In genomic region chr7:155710035-155710434, GRCh38 we compare ENCODE assay signal across 29 cellular contexts.
"Had no signal": no experiment of that assay in that cellular context is flagged by ENCODE, and none has a peak within 500 bp of the region (broad histone marks: within the 10 kb centered on the region; RNA-seq: fewer than 3 reads in every experiment).

No MANE protein-coding gene starts in this region.

- H3K27ac Mint-ChIP-seq: activated CD4-positive, alpha-beta memory T cell treated with anti-CD3 and anti-CD28 coated beads, Interleukin-2, amount 10 ng/mL, durations not matched to agents 7 days and 5 days; activated CD4-positive, alpha-beta T cell treated with anti-CD3 and anti-CD28 coated beads, Interleukin-2, amount 10 ng/mL, durations not matched to agents 7 days and 5 days; activated naive CD4-positive, alpha-beta T cell treated with anti-CD3 and anti-CD28 coated beads, Interleukin-2, amount 50 U/mL, for 24 hours; activated naive CD8-positive, alpha-beta T cell treated with anti-CD3 and anti-CD28 coated beads, Interleukin-2, amount 50 U/mL, for 24 hours; activated T-cell treated with anti-CD3 and anti-CD28 coated beads, Interleukin-2, amount 50 U/mL, for 24 hours; natural killer cell; neural progenitor cell had no signal

- ATAC-seq: activated naive CD8-positive, alpha-beta T cell treated with anti-CD3 and anti-CD28 coated beads, Interleukin-2, amount 50 U/mL, for 24 hours; left lung; lower lobe of right lung; natural killer cell; psoas muscle; right cardiac atrium had no signal

- H2AFZ ChIP-seq: neural progenitor cell, parathyroid adenoma had no signal

- H3K4me1 ChIP-seq: esophagus squamous epithelium, neural progenitor cell, parathyroid adenoma, transverse colon had no signal

- DNase-seq: activated CD4-positive, alpha-beta memory T cell treated with anti-CD3 and anti-CD28 coated beads, Interleukin-2, amount 10 ng/mL, durations not matched to agents 7 days and 5 days; activated CD4-positive, alpha-beta T cell treated with anti-CD3 and anti-CD28 coated beads for 1 hour; activated CD4-positive, alpha-beta T cell treated with anti-CD3 and anti-CD28 coated beads, Interleukin-2, amount 10 ng/mL, durations not matched to agents 7 days and 5 days; activated CD8-positive, alpha-beta memory T cell treated with anti-CD3 and anti-CD28 coated beads, Interleukin-2, amount 50 U/mL, for 48 hours; activated gamma-delta T cell treated with Interleukin-2 at 50 U/mL for 16 hours; activated naive CD8-positive, alpha-beta T cell treated with anti-CD3 and anti-CD28 coated beads, Interleukin-2, amount 50 U/mL, for 24 hours; activated T-cell treated with anti-CD3 and anti-CD28 coated beads, Interleukin-2, amount 50 U/mL, for 24 hours; dermis blood vessel endothelial cell; effector CD4-positive, alpha-beta T cell; esophagus squamous epithelium; left lung; lower lobe of right lung; mesendoderm; natural killer cell; occipital lobe; psoas muscle; right cardiac atrium; stimulated activated CD4-positive, alpha-beta T cell treated with anti-CD3 and anti-CD28 coated beads, Interleukin-2, amount 100 ng/mL, for 48 hours; stimulated activated naive CD4-positive, alpha-beta T cell treated with Interleukin-2 at 50 U/mL for 16 hours; T1000; transverse colon had no signal

- H3K36me3 Mint-ChIP-seq: natural killer cell had no signal

- H3K27me3 Mint-ChIP-seq: activated CD4-positive, alpha-beta memory T cell treated with anti-CD3 and anti-CD28 coated beads, Interleukin-2, amount 10 ng/mL, durations not matched to agents 7 days and 5 days; activated CD4-positive, alpha-beta T cell treated with anti-CD3 and anti-CD28 coated beads, Interleukin-2, amount 10 ng/mL, durations not matched to agents 7 days and 5 days; activated naive CD4-positive, alpha-beta T cell treated with anti-CD3 and anti-CD28 coated beads, Interleukin-2, amount 50 U/mL, for 24 hours; activated naive CD8-positive, alpha-beta T cell treated with anti-CD3 and anti-CD28 coated beads, Interleukin-2, amount 50 U/mL, for 24 hours; activated T-cell treated with anti-CD3 and anti-CD28 coated beads, Interleukin-2, amount 50 U/mL, for 24 hours; central memory CD8-positive, alpha-beta T cell had no signal

- FAIRE-seq: bronchial epithelial cell, colon, frontal cortex had no signal

- H3K4me1 Mint-ChIP-seq: neural progenitor cell had no signal

- H3K27ac ChIP-seq: esophagus squamous epithelium, left lung, lower lobe of right lung, neural progenitor cell, parathyroid adenoma, psoas muscle, transverse colon had no signal

- H3K27me3 ChIP-seq: esophagus squamous epithelium, left lung, neural progenitor cell, testis, transverse colon had no signal

- H3K9ac ChIP-seq: neural progenitor cell, parathyroid adenoma had no signal

- H3K4me3 ChIP-seq: esophagus squamous epithelium, left lung, lower lobe of right lung, neural progenitor cell, psoas muscle, testis, transverse colon had no signal

- H3K4me2 ChIP-seq: neural progenitor cell had no signal

- H3K4me3 Mint-ChIP-seq: activated CD4-positive, alpha-beta memory T cell treated with anti-CD3 and anti-CD28 coated beads, Interleukin-2, amount 10 ng/mL, durations not matched to agents 7 days and 5 days; activated CD4-positive, alpha-beta T cell treated with anti-CD3 and anti-CD28 coated beads, Interleukin-2, amount 10 ng/mL, durations not matched to agents 7 days and 5 days; activated naive CD4-positive, alpha-beta T cell treated with anti-CD3 and anti-CD28 coated beads, Interleukin-2, amount 50 U/mL, for 24 hours; activated naive CD8-positive, alpha-beta T cell treated with anti-CD3 and anti-CD28 coated beads, Interleukin-2, amount 50 U/mL, for 24 hours; activated T-cell treated with anti-CD3 and anti-CD28 coated beads, Interleukin-2, amount 50 U/mL, for 24 hours; central memory CD8-positive, alpha-beta T cell; natural killer cell; neural progenitor cell had no signal

- H3K9me3 ChIP-seq: esophagus squamous epithelium, left lung, lower lobe of right lung, psoas muscle, testis, transverse colon had no signal

- H3K9me3 Mint-ChIP-seq: activated CD4-positive, alpha-beta memory T cell treated with anti-CD3 and anti-CD28 coated beads, Interleukin-2, amount 10 ng/mL, durations not matched to agents 7 days and 5 days; activated CD4-positive, alpha-beta T cell treated with anti-CD3 and anti-CD28 coated beads, Interleukin-2, amount 10 ng/mL, durations not matched to agents 7 days and 5 days; activated naive CD4-positive, alpha-beta T cell treated with anti-CD3 and anti-CD28 coated beads, Interleukin-2, amount 50 U/mL, for 24 hours; activated naive CD8-positive, alpha-beta T cell treated with anti-CD3 and anti-CD28 coated beads, Interleukin-2, amount 50 U/mL, for 24 hours; activated T-cell treated with anti-CD3 and anti-CD28 coated beads, Interleukin-2, amount 50 U/mL, for 24 hours; central memory CD8-positive, alpha-beta T cell; natural killer cell; neural progenitor cell had no signal
